25 cellular contexts compared by ENCODE assay signal in genomic region chr15:99976000-99976399, GRCh38.
DNase-seq lines count a peak whose midpoint lies in the region; ATAC-seq and TF ChIP-seq lines count a peak whose summit lies in the region.
"Had no signal": no experiment of that assay in that cellular context is flagged by ENCODE, and none has a peak within 500 bp of the region (broad histone marks: within the 10 kb centered on the region; RNA-seq: fewer than 3 reads in every experiment).

No MANE protein-coding gene starts in this region.

- TF ChIP-seq CTCF in RWPE1 (conservative IDR thresholded peaks at IDR 0.05; ENCODE audit: low read depth) (no peak), osteoblast (IDR thresholded peaks at IDR 0.05; ENCODE audit: extremely low read depth, low read depth, low read length) (no peak), GM23338 (conservative IDR thresholded peaks at IDR 0.05; ENCODE audit: low read depth in 2 of 2) (peak in 1 of 2 experiments; percentile 24; a peak in 1 of 4 replicates)

- H2BK5ac ChIP-seq in mesenchymal stem cell (ENCODE audit: low read depth, low read length, poor library complexity, severe bottlenecking) = no peak overlapping the region

- H3K9me3 ChIP-seq in mesenchymal stem cell (ENCODE audit: control insufficient read depth, low read length) (no peaks in the 10 kb centered on the region), osteoblast (ENCODE audit: low read depth, low read length) (no peaks in the 10 kb centered on the region)
- H3K9me3 ChIP-seq: BLaER1 treated with 17β-estradiol and CSF1 and Interleukin-3, amounts not matched to agents 10 nM and 100 nM; MG63; SJCRH30 had no signal

- no peak overlapping the region for H3K9ac ChIP-seq in mesenchymal stem cell (ENCODE audit: low read length)
- H3K9ac ChIP-seq: BLaER1 treated with 17β-estradiol and CSF1 and Interleukin-3, amounts not matched to agents 10 nM and 100 nM; GM23248 had no signal

- no peaks in the 10 kb centered on the region for H3F3A ChIP-seq in GM23338 (replicated peaks; ENCODE audit: low read depth)

- no peak overlapping the region for H3K23ac ChIP-seq in mesenchymal stem cell (ENCODE audit: low read length in 2 of 2)

- peak overlapping the region; percentile 69 for H4K91ac ChIP-seq in mesenchymal stem cell (ENCODE audit: low read length)

- no peak overlapping the region for H2BK15ac ChIP-seq in mesenchymal stem cell (ENCODE audit: low read depth, poor library complexity, severe bottlenecking)

- no peak overlapping the region for H3K4me3 Mint-ChIP-seq in GM23338
- H3K4me3 Mint-ChIP-seq: CD4-positive, alpha-beta T cell had no signal

- H3K27me3 ChIP-seq in H7 (ENCODE audit: control insufficient read depth, insufficient read depth, low read length) (no peaks in the 10 kb centered on the region), mesenchymal stem cell (ENCODE audit: control insufficient read depth in 1 of 2, insufficient read depth in 1 of 2, low read length in 2 of 2) (peaks cover 0 to 16% of the 10 kb centered on the region in 2 experiments), osteoblast (ENCODE audit: insufficient read depth, low read length) (no peaks in the 10 kb centered on the region), GM23338 (ENCODE audit: insufficient read depth) (no peaks in the 10 kb centered on the region)
- H3K27me3 ChIP-seq: BLaER1 treated with 17β-estradiol and CSF1 and Interleukin-3, amounts not matched to agents 10 nM and 100 nM; MG63; SJCRH30 had no signal

- H4K20me1 ChIP-seq in osteoblast (ENCODE audit: insufficient read depth, low read length) (no peaks in the 10 kb centered on the region), GM23338 (replicated peaks; ENCODE audit: insufficient read depth) (no peaks in the 10 kb centered on the region)
- H4K20me1 ChIP-seq: BLaER1 treated with 17β-estradiol and CSF1 and Interleukin-3, amounts not matched to agents 10 nM and 100 nM had no signal

- H3K36me3 ChIP-seq in H7 (replicated peaks; ENCODE audit: control insufficient read depth, insufficient read depth, low read length) = no peaks in the 10 kb centered on the region
- H3K36me3 ChIP-seq in mesenchymal stem cell (ENCODE audit: control insufficient read depth in 1 of 2, insufficient read depth in 2 of 2, low read depth in 1 of 2, low read length in 2 of 2) = no peaks in the 10 kb centered on the region
- no peaks in the 10 kb centered on the region for H3K36me3 ChIP-seq in osteoblast (ENCODE audit: insufficient read depth, low read length)
- H3K36me3 ChIP-seq in GM23338 (ENCODE audit: insufficient read depth) = no peaks in the 10 kb centered on the region
- H3K36me3 ChIP-seq: BLaER1 treated with 17β-estradiol and CSF1 and Interleukin-3, amounts not matched to agents 10 nM and 100 nM; MG63; SJCRH30 had no signal

- no peak overlapping the region for H3K4ac ChIP-seq in mesenchymal stem cell (ENCODE audit: low read depth in 1 of 2, low read length in 2 of 2)

- no peaks in the 10 kb centered on the region for H3K36me3 Mint-ChIP-seq in GM23338 (ENCODE audit: low read depth)

- no peak overlapping the region for H2AK5ac ChIP-seq in mesenchymal stem cell (ENCODE audit: low read length, severe bottlenecking)

- H3K4me3 ChIP-seq in H7 (ENCODE audit: insufficient read depth, low read depth, low read length) (no peak overlapping the region), mesenchymal stem cell (ENCODE audit: insufficient read depth in 1 of 2, low read depth in 1 of 2, low read length in 2 of 2) (no peak overlapping the region), osteoblast (ENCODE audit: insufficient read depth, low read length) (no peak overlapping the region), GM23338 (no peak overlapping the region)
- H3K4me3 ChIP-seq: BLaER1 treated with 17β-estradiol and CSF1 and Interleukin-3, amounts not matched to agents 10 nM and 100 nM; GM23248; MG63; SJCRH30 had no signal

- no peak overlapping the region for H2AFZ ChIP-seq in mesenchymal stem cell (ENCODE audit: low read depth, low read length)
- no peak overlapping the region for H2AFZ ChIP-seq in osteoblast (ENCODE audit: low read length)
- H2AFZ ChIP-seq in GM23338 = no peak overlapping the region
- H2AFZ ChIP-seq: GM23248 had no signal

- POLR2A ChIA-PET in RWPE1 (lab: Yijun Ruan, JAX; ENCODE audit: low non-redundant PET) = interaction anchor here (0.5 kb wide), 1 partner anchor 343 kb away, joined by 3 read pairs; no protein-coding TSS in a partner anchor

- 86% methylated on average over 16 of the region's 16 CpGs for WGBS in mesenchymal stem cell

- no peak for ATAC-seq in GM23338
- ATAC-seq in left cardiac atrium = no peak
- ATAC-seq: Right ventricle myocardium inferior, SK-N-SH treated with all-trans-retinoic acid at 6 μM for 48 hours had no signal

- H3K9me3 Mint-ChIP-seq in GM23338 = no peaks in the 10 kb centered on the region; the same call in 2 of the 3 replicates
- H3K9me3 Mint-ChIP-seq: CD4-positive, alpha-beta T cell had no signal

- H3K18ac ChIP-seq in mesenchymal stem cell (ENCODE audit: low read depth in 1 of 2, low read length in 2 of 2) = no peak overlapping the region

- H2BK120ac ChIP-seq in mesenchymal stem cell (ENCODE audit: low read depth, low read length) = no peak overlapping the region

- DNase-seq in H7 = peak; percentile 48
- no peak for DNase-seq in RWPE1 (ENCODE audit: low spot score)
- DNase-seq in mesenchymal stem cell = no peak
- DNase-seq in osteoblast (ENCODE audit: insufficient read length, low spot score, missing footprints) = peak; percentile 29
- no peak for DNase-seq in AG20443 (ENCODE audit: low spot score)
- DNase-seq in GM23338 (ENCODE audit: low spot score) = no peak
- DNase-seq in left cardiac atrium = no peak
- DNase-seq: AML-193; CD4-positive, alpha-beta T cell; COR-L47; DMS53; GM23248; HCEC 1CT; KBM-7; MG63; NCI-H1105 treated with DMSO at 0.1 percent for 48 hours; NCI-H146; NCI-H1930; NCI-H2107; NCI-H524; NCI-H748 treated with DMSO at 0.1 percent for 48 hours had no signal

- H3K4me2 ChIP-seq in mesenchymal stem cell (ENCODE audit: low read length, poor library complexity, severe bottlenecking) (no peak overlapping the region), osteoblast (ENCODE audit: insufficient read depth, low read length) (no peak overlapping the region), GM23338 (no peak overlapping the region)
- H3K4me2 ChIP-seq: BLaER1 treated with 17β-estradiol and CSF1 and Interleukin-3, amounts not matched to agents 10 nM and 100 nM had no signal

- no peak overlapping the region for H4K8ac ChIP-seq in mesenchymal stem cell (ENCODE audit: low read length)

- H3K27ac ChIP-seq in RWPE1 = peak overlapping the region; percentile 91
- no peak overlapping the region for H3K27ac ChIP-seq in mesenchymal stem cell (ENCODE audit: low read length, poor library complexity, severe bottlenecking)
- H3K27ac ChIP-seq in osteoblast (ENCODE audit: low read depth, low read length) = no peak overlapping the region
- no peak overlapping the region for H3K27ac ChIP-seq in GM23338 (ENCODE audit: low read depth)
- H3K27ac ChIP-seq: BLaER1 treated with 17β-estradiol and CSF1 and Interleukin-3, amounts not matched to agents 10 nM and 100 nM; GM23248 had no signal

- H3K4me1 Mint-ChIP-seq in GM23338 = peaks cover 7% of the 10 kb centered on the region

- H3K9me2 ChIP-seq in GM23338 (ENCODE audit: insufficient read depth) = no peaks in the 10 kb centered on the region

- H3K4me1 ChIP-seq in mesenchymal stem cell (ENCODE audit: control insufficient read depth, insufficient read depth, low read depth, low read length) (peaks cover 12% of the 10 kb centered on the region), osteoblast (ENCODE audit: insufficient read depth, low read length) (no peaks in the 10 kb centered on the region), GM23338 (ENCODE audit: insufficient read depth) (peaks cover 13% of the 10 kb centered on the region)
- H3K4me1 ChIP-seq: BLaER1 treated with 17β-estradiol and CSF1 and Interleukin-3, amounts not matched to agents 10 nM and 100 nM had no signal

- CTCF ChIA-PET in RWPE1 (lab: Yijun Ruan, JAX) = no interaction called here

- H3K27me3 Mint-ChIP-seq in GM23338 (ENCODE audit: insufficient read depth, low read depth, poor library complexity) = peaks cover 4% of the 10 kb centered on the region
- H3K27me3 Mint-ChIP-seq: CD4-positive, alpha-beta T cell had no signal

- peak overlapping the region in 1 of 2 experiments; percentile 56 for H3K14ac ChIP-seq in mesenchymal stem cell (ENCODE audit: low read length in 2 of 2)

- H3K27ac Mint-ChIP-seq in GM23338 = no peak overlapping the region
- H3K27ac Mint-ChIP-seq: CD4-positive, alpha-beta T cell had no signal

- H3K79me2 ChIP-seq in osteoblast (ENCODE audit: insufficient read depth, low read length) (no peaks in the 10 kb centered on the region), GM23338 (replicated peaks; ENCODE audit: insufficient read depth) (no peaks in the 10 kb centered on the region)

- no peak overlapping the region for H2BK12ac ChIP-seq in mesenchymal stem cell (ENCODE audit: low read length in 2 of 2)

- intact Hi-C loops in left cardiac atrium (cut with DNase I) = no loop called here

- no peaks in the 10 kb centered on the region for H3K79me1 ChIP-seq in mesenchymal stem cell (replicated peaks; ENCODE audit: low read length, poor library complexity, severe bottlenecking)

TF ChIP-seq in GM23338, 12 proteins besides CTCF, POLR2A, EP300 and RAD21 (continues in another document):
- TF ChIP-seq JUNB (IDR thresholded peaks at IDR 0.05; ENCODE audit: unreplicated experiment) (no peak), EZH2phosphoT487 (IDR thresholded peaks at IDR 0.05; ENCODE audit: unreplicated experiment) (no peak), ETS1 (IDR thresholded peaks at IDR 0.05) (no peak), CREB1 (CRISPR knock-in tag; IDR thresholded peaks at IDR 0.05; ENCODE audit: low read depth) (no peak), ZNF331 (CRISPR knock-in tag; IDR thresholded peaks at IDR 0.05; ENCODE audit: low read depth) (no peak), EZH2 (IDR thresholded peaks at IDR 0.05; ENCODE audit: low read depth, unreplicated experiment) (no peak), POLR2AphosphoS5 (IDR thresholded peaks at IDR 0.05; ENCODE audit: low read depth) (no peak)

Comparison
In these comparisons a context has a peak if more than half of its experiments do, and no peak if none do; other contexts are left out.
1. DNase-seq: peak in H7 (single experiment) and osteoblast (single experiment); none in RWPE1 (single experiment), mesenchymal stem cell (single experiment), AG20443 (single experiment), GM23338 (single experiment) and left cardiac atrium (single experiment).